ENCODE assay signal across 28 cellular contexts in genomic region chr13:97757807-97758206, GRCh38.
A peak's percentile ranks its signal among the peaks of the same experiment; 100 is the strongest.
DNase-seq lines count a peak whose midpoint lies in the region; ATAC-seq and TF ChIP-seq lines count a peak whose summit lies in the region.
"Had no signal": no experiment of that assay in that cellular context is flagged by ENCODE, and none has a peak within 500 bp of the region (broad histone marks: within the 10 kb centered on the region; RNA-seq: fewer than 3 reads in every experiment).

No MANE protein-coding gene starts in this region.

- peaks cover 8% of the 10 kb centered on the region for H3K9me3 Mint-ChIP-seq in natural killer cell treated with Interleukin-12 subunit alpha and Interleukin-12 subunit beta and Interleukin-15 and Interleukin-18, amount 100 ng/mL, for 72 hours
- H3K9me3 Mint-ChIP-seq: activated T-cell treated with anti-CD3 and anti-CD28 coated beads, Interleukin-2, amount 50 U/mL, for 4 hours; central memory CD8-positive, alpha-beta T cell had no signal

- in situ Hi-C loops in SK-MEL-5 (cut with HindIII; ENCODE audit: low pct_unique_long_range_greater_than_20kb, low sequenced_read_pairs), result no loop called here

- DNase-seq in SK-MEL-5 (ENCODE audit: low read depth, low spot score) (peak; percentile 68), choroid plexus epithelial cell (ENCODE audit: low read depth) (peak; percentile 83), left cardiac atrium (peak; percentile 41), sciatic nerve (ENCODE audit: low spot score) (no peak), ecto neural progenitor cell (ENCODE audit: low spot score) (no peak), NCI-H524 treated with DMSO at 0.1 percent for 48 hours (lab: John Stamatoyannopoulos, UW) (no peak)
- no peak for DNase-seq in activated T-cell treated with anti-CD3 and anti-CD28 coated beads, Interleukin-2, amount 50 U/mL, for 48 hours
- no peak for DNase-seq in natural killer cell treated with Interleukin-12 subunit alpha and Interleukin-12 subunit beta and Interleukin-15 and Interleukin-18, amount 100 ng/mL, for 72 hours (ENCODE audit: low spot score)
- DNase-seq: activated CD4-positive, alpha-beta T cell treated with anti-CD3 and anti-CD28 coated beads for 36 hours; activated naive CD4-positive, alpha-beta T cell treated with Interleukin-2 at 50 U/mL for 16 hours; activated T-cell treated with anti-CD3 and anti-CD28 coated beads, Interleukin-2, amount 50 U/mL, for 4 hours; amygdala; Calu3; H9; Kasumi-1; kidney glomerular epithelial cell; mesenchymal stem cell; MV-4-11; naive B cell; NCI-H510A treated with DMSO at 0.1 percent for 48 hours; occipital lobe; PC-9; stimulated activated CD4-positive, alpha-beta T cell treated with anti-CD3 and anti-CD28 coated beads, Interleukin-4, amount 100 ng/mL, for 4 hours; stimulated activated naive CD4-positive, alpha-beta T cell; testis had no signal

- peak; percentile 90 to 91 for ATAC-seq in left cardiac atrium
- peak; percentile 80 for ATAC-seq in sciatic nerve
- ATAC-seq in natural killer cell treated with Interleukin-12 subunit alpha and Interleukin-12 subunit beta and Interleukin-15 and Interleukin-18, amount 100 ng/mL, for 72 hours, result no peak
- ATAC-seq: activated CD4-positive, alpha-beta T cell treated with anti-CD3 and anti-CD28 coated beads for 36 hours; activated T-cell treated with anti-CD3 and anti-CD28 coated beads, Interleukin-2, amount 50 U/mL, for 4 hours; GM12878; HepG2 had no signal

- no peak overlapping the region for H3K4me3 ChIP-seq in choroid plexus epithelial cell (ENCODE audit: low read depth, low read length)
- H3K4me3 ChIP-seq: GM12878, PC-9, testis had no signal

- H3K4me3 Mint-ChIP-seq in natural killer cell treated with Interleukin-12 subunit alpha and Interleukin-12 subunit beta and Interleukin-15 and Interleukin-18, amount 100 ng/mL, for 72 hours, result no peak overlapping the region
- H3K4me3 Mint-ChIP-seq: activated CD4-positive, alpha-beta T cell treated with anti-CD3 and anti-CD28 coated beads for 36 hours; activated T-cell treated with anti-CD3 and anti-CD28 coated beads, Interleukin-2, amount 50 U/mL, for 4 hours; central memory CD8-positive, alpha-beta T cell; H9; naive B cell had no signal

- no peaks in the 10 kb centered on the region for H3K36me3 Mint-ChIP-seq in natural killer cell treated with Interleukin-12 subunit alpha and Interleukin-12 subunit beta and Interleukin-15 and Interleukin-18, amount 100 ng/mL, for 72 hours
- H3K36me3 Mint-ChIP-seq: naive B cell had no signal

- peaks cover 0 to 7% of the 10 kb centered on the region in 2 donors for H3K27me3 Mint-ChIP-seq in natural killer cell treated with Interleukin-12 subunit alpha and Interleukin-12 subunit beta and Interleukin-15 and Interleukin-18, amount 100 ng/mL, for 72 hours

- no peak for TF ChIP-seq CTCF in choroid plexus epithelial cell (conservative IDR thresholded peaks at IDR 0.05; ENCODE audit: low read depth, low read length)

- H3K27ac Mint-ChIP-seq in natural killer cell treated with Interleukin-12 subunit alpha and Interleukin-12 subunit beta and Interleukin-15 and Interleukin-18, amount 100 ng/mL, for 72 hours, result no peak overlapping the region
- H3K27ac Mint-ChIP-seq: activated CD4-positive, alpha-beta T cell treated with anti-CD3 and anti-CD28 coated beads for 36 hours; H9; naive B cell had no signal

- H3K4me1 Mint-ChIP-seq in natural killer cell treated with Interleukin-12 subunit alpha and Interleukin-12 subunit beta and Interleukin-15 and Interleukin-18, amount 100 ng/mL, for 72 hours (ENCODE audit: low read depth in 2 of 2), result no peaks in the 10 kb centered on the region
- H3K4me1 Mint-ChIP-seq: activated CD4-positive, alpha-beta T cell treated with anti-CD3 and anti-CD28 coated beads for 36 hours; central memory CD8-positive, alpha-beta T cell; naive B cell had no signal

- intact Hi-C loops in left cardiac atrium (cut with DNase I), result no loop called here
- intact Hi-C loops in sciatic nerve (cut with DNase I), result no loop called here

Comparison
In these comparisons a context has a peak if more than half of its experiments do, and no peak if none do; other contexts are left out.
1. DNase-seq: peak in SK-MEL-5 (single experiment), choroid plexus epithelial cell (single experiment) and left cardiac atrium (single experiment); none in sciatic nerve (single experiment), ecto neural progenitor cell (single experiment), activated T-cell treated with anti-CD3 and anti-CD28 coated beads, Interleukin-2, amount 50 U/mL, for 48 hours (0 of 2), NCI-H524 treated with DMSO at 0.1 percent for 48 hours (single experiment) and natural killer cell treated with Interleukin-12 subunit alpha and Interleukin-12 subunit beta and Interleukin-15 and Interleukin-18, amount 100 ng/mL, for 72 hours (single experiment).
2. ATAC-seq: peak in left cardiac atrium (2 of 2) and sciatic nerve (single experiment); none in natural killer cell treated with Interleukin-12 subunit alpha and Interleukin-12 subunit beta and Interleukin-15 and Interleukin-18, amount 100 ng/mL, for 72 hours (0 of 2).